1 cellular context compared by ENCODE assay signal in the genomic region with DNA sequence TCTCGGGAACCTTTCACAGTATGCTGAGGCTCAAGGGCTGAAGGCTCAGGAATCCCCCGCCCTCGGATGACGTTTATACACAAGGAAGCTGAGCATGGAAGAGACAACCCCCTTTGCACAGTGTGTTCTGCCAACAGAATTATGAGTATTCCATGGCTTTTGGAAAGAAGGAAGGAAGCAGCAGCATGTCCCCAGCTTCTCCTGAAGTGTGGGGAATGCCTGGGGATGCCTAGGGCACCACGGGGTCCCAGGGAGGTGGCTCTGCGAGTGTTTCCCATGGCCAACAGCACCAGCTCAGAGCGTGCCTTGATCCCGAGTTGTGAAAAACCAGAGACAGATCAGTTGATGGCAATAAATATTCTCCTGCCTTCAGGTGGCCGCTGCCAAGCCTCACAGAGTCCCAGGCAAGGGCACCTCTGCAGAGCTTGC.
TF ChIP-seq lines count a peak whose summit lies in the region.

No MANE protein-coding gene starts in this region.

TF ChIP-seq in HepG2, 621 proteins besides CTCF, POLR2A, EP300 and RAD21 (continued from another document):
- TF ChIP-seq, protein P1, sequence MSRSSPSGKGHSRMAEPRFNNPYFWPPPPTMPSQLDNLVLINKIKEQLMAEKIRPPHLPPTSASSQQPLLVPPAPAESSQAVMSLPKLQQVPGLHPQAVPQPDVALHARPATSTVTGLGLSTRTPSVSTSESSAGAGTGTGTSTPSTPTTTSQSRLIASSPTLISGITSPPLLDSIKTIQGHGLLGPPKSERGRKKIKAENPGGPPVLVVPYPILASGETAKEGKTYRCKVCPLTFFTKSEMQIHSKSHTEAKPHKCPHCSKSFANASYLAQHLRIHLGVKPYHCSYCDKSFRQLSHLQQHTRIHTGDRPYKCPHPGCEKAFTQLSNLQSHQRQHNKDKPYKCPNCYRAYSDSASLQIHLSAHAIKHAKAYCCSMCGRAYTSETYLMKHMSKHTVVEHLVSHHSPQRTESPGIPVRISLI (CRISPR knock-in tag; IDR thresholded peaks at IDR 0.05; ENCODE audit: borderline replicate concordance) = no peak
- TF ChIP-seq TRAFD1 (CRISPR knock-in tag; IDR thresholded peaks at IDR 0.05; ENCODE audit: borderline replicate concordance) = no peak
- TF ChIP-seq SUZ12 (IDR thresholded peaks at IDR 0.05; ENCODE audit: low read depth, low read length) = no peak
- no peak for TF ChIP-seq ZNF280B (CRISPR knock-in tag; IDR thresholded peaks at IDR 0.05; ENCODE audit: borderline replicate concordance)
- no peak for TF ChIP-seq MLLT10 (CRISPR knock-in tag; IDR thresholded peaks at IDR 0.05)
- TF ChIP-seq, protein P2, sequence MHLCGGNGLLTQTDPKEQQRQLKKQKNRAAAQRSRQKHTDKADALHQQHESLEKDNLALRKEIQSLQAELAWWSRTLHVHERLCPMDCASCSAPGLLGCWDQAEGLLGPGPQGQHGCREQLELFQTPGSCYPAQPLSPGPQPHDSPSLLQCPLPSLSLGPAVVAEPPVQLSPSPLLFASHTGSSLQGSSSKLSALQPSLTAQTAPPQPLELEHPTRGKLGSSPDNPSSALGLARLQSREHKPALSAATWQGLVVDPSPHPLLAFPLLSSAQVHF (CRISPR knock-in tag; IDR thresholded peaks at IDR 0.05) = no peak
- no peak for TF ChIP-seq FOXJ3 (CRISPR knock-in tag; IDR thresholded peaks at IDR 0.05; ENCODE audit: borderline replicate concordance)
- TF ChIP-seq ZBTB4 (CRISPR knock-in tag; IDR thresholded peaks at IDR 0.05; ENCODE audit: borderline replicate concordance) = no peak
- TF ChIP-seq ATF5 (CRISPR knock-in tag; IDR thresholded peaks at IDR 0.05; ENCODE audit: low read depth) = no peak
- TF ChIP-seq, protein P3, sequence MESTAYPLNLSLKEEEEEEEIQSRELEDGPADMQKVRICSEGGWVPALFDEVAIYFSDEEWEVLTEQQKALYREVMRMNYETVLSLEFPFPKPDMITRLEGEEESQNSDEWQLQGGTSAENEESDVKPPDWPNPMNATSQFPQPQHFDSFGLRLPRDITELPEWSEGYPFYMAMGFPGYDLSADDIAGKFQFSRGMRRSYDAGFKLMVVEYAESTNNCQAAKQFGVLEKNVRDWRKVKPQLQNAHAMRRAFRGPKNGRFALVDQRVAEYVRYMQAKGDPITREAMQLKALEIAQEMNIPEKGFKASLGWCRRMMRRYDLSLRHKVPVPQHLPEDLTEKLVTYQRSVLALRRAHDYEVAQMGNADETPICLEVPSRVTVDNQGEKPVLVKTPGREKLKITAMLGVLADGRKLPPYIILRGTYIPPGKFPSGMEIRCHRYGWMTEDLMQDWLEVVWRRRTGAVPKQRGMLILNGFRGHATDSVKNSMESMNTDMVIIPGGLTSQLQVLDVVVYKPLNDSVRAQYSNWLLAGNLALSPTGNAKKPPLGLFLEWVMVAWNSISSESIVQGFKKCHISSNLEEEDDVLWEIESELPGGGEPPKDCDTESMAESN (CRISPR knock-in tag; conservative IDR thresholded peaks at IDR 0.05) = no peak
- TF ChIP-seq RORA (CRISPR knock-in tag; IDR thresholded peaks at IDR 0.05) = no peak
- TF ChIP-seq EZH2 (conservative IDR thresholded peaks at IDR 0.05; ENCODE audit: low read depth, low read length) = no peak
- TF ChIP-seq, protein P4, sequence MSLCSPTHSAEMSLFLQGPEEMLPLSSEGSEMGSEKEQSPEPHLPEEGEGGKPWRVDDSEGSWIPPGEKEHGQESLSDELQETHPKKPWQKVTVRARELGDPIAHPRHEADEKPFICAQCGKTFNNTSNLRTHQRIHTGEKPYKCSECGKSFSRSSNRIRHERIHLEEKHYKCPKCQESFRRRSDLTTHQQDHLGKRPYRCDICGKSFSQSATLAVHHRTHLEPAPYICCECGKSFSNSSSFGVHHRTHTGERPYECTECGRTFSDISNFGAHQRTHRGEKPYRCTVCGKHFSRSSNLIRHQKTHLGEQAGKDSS (CRISPR knock-in tag; IDR thresholded peaks at IDR 0.05; ENCODE audit: borderline replicate concordance, low read depth) = no peak
- TF ChIP-seq ZNF747 (CRISPR knock-in tag; IDR thresholded peaks at IDR 0.05; ENCODE audit: borderline replicate concordance) = no peak
TF ChIP-seq in HepG2: peak in this region for 0.
